Comparison of ENCODE assay signal across 8 cellular contexts in the genomic region with DNA sequence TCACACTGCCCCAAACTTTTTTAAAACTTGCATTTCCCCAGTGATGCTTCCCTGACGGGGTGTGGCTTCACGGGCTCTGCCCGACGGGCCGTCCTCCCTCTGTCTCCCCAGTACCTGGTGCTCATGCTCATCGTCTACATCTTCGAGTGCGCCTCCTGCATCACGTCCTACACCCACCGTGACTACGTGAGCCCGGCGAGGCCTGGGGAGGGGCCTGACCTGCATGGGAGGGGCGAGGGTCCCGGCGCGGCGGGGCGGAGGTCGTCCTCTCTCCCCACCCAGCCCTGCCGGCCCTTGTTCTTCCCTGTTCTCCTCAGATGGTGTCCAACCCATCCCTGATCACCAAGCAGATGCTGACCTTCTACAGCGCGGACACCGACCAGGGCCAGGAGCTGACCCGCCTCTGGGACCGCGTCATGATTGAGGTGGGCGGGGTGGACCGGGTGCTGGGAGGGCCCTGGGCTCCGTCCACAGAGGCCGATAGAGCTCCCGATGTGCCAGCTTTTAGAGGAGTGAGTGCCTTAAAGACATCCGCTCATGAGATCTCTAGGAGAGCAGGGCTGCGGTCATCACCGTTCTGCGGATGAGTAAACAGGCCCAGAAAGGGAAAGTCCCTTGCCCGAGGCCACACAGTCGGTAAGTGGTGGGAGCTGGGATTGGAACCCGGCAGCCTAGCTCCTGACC. TPM values are rescaled to one million over a fixed set of nuclear protein-coding genes. Genes with fewer than 3 reads are reported as not detected.
DNase-seq lines count a peak whose midpoint lies in the region; ATAC-seq and TF ChIP-seq lines count a peak whose summit lies in the region.

No MANE protein-coding gene starts in this region.

- ATAC-seq in left lobe of liver (peak; percentile 68), HG03159 (IDR thresholded peaks at IDR 0.05; ENCODE audit: unreplicated experiment) (no peak)

- no peaks in the 10 kb centered on the region for H3K79me2 ChIP-seq in mammary epithelial cell (ENCODE audit: insufficient read depth, low read length)

- peak overlapping the region; percentile 86 for H3K4me2 ChIP-seq in mammary epithelial cell (ENCODE audit: insufficient read depth, low read depth, low read length)

- CTCF ChIA-PET in mammary epithelial cell (lab: Charles Lee; ENCODE audit: low non-redundant PET), result interaction anchor here (0.7 kb wide), 1 partner anchor 28 kb away, joined by 3 read pairs; no protein-coding TSS in a partner anchor

- no peaks in the 10 kb centered on the region for H3K27me3 ChIP-seq in mammary epithelial cell (ENCODE audit: insufficient read depth, low read length)

- H2AFZ ChIP-seq in mammary epithelial cell (ENCODE audit: low read depth, low read length), result peak overlapping the region; percentile 95

- BruUV-seq in mammary epithelial cell (replicated peaks; lab: Mats Ljungman, UMichigan), result no TSS peak

- no peaks in the 10 kb centered on the region for H4K20me1 ChIP-seq in mammary epithelial cell (ENCODE audit: insufficient read depth, low read length)

- peak overlapping the region; percentile 6 for H3K27ac Mint-ChIP-seq in T-helper 2 cell treated with Interferon-gamma antibody and Interleukin-4, amounts not matched to agents 5 μg/mL and 100 μg/mL, for 36 hours

- no peak overlapping the region for H3K9ac ChIP-seq in mammary epithelial cell (ENCODE audit: insufficient read depth, low read length)

- H3K27me3 Mint-ChIP-seq in T-helper 2 cell treated with Interferon-gamma antibody and Interleukin-4, amounts not matched to agents 5 μg/mL and 100 μg/mL, for 36 hours (ENCODE audit: low read depth), result peaks cover 40% of the 10 kb centered on the region

- 4% methylated on average over 22 of the region's 39 CpGs for WGBS in mammary epithelial cell (ENCODE audit: low coverage, missing lambda C conversion rate)

- H3K27ac ChIP-seq in mammary epithelial cell (ENCODE audit: insufficient read depth, low read depth, low read length), result no peak overlapping the region

- dilution Hi-C loops in mammary epithelial cell (cut with HindIII; ENCODE audit: low sequenced_read_pairs), result loop anchor here (5.0 kb wide), 1 partner anchor 66 kb away; no protein-coding TSS in a partner anchor

- peaks cover 10% of the 10 kb centered on the region for H3K4me1 Mint-ChIP-seq in T-helper 2 cell treated with Interferon-gamma antibody and Interleukin-4, amounts not matched to agents 5 μg/mL and 100 μg/mL, for 36 hours (ENCODE audit: low read depth)

- H3K4me3 Mint-ChIP-seq in T-helper 2 cell treated with Interferon-gamma antibody and Interleukin-4, amounts not matched to agents 5 μg/mL and 100 μg/mL, for 36 hours, result peak overlapping the region; percentile 80

- peak overlapping the region; percentile 29 to 51 (median 48) for H3K4me3 ChIP-seq in mammary epithelial cell (replicated peaks in 1 of 3; ENCODE audit: insufficient read depth in 1 of 3, low read depth in 2 of 3, low read length in 3 of 3)

- H3K36me3 Mint-ChIP-seq in T-helper 2 cell treated with Interferon-gamma antibody and Interleukin-4, amounts not matched to agents 5 μg/mL and 100 μg/mL, for 36 hours (ENCODE audit: low read depth), result no peaks in the 10 kb centered on the region

- no peaks in the 10 kb centered on the region for H3K9me3 ChIP-seq in mammary epithelial cell (replicated peaks; ENCODE audit: insufficient read depth, low read length)

- intact Hi-C loops in mammary epithelial cell (cut with micrococcal nuclease), result no loop called here

- H3K36me3 ChIP-seq in mammary epithelial cell (ENCODE audit: insufficient read depth, low read length), result no peaks in the 10 kb centered on the region

- H3K9me3 Mint-ChIP-seq in T-helper 2 cell treated with Interferon-gamma antibody and Interleukin-4, amounts not matched to agents 5 μg/mL and 100 μg/mL, for 36 hours, result no peaks in the 10 kb centered on the region

- in situ Hi-C loops in mammary epithelial cell (cut with MboI; ENCODE audit: low sequenced_read_pairs in 2 of 2), result no loop called here

- DNase-seq in activated naive CD4-positive, alpha-beta T cell treated with Interleukin-2 at 50 U/mL for 16 hours, result peak; percentile 63
- no peak for DNase-seq in activated naive CD4-positive, alpha-beta T cell (lab: John Stamatoyannopoulos, UW)
- peak; percentile 70 for DNase-seq in T-helper 2 cell treated with Interferon-gamma antibody and Interleukin-4, amounts not matched to agents 5 μg/mL and 100 μg/mL, for 36 hours (ENCODE audit: low spot score)
- DNase-seq in mammary epithelial cell, result peak; percentile 84
- DNase-seq in left lobe of liver (ENCODE audit: low spot score), result no peak
- DNase-seq in stimulated activated CD8-positive, alpha-beta memory T cell treated with anti-CD3 and anti-CD28 coated beads, Interleukin-4, amount 100 ng/mL, for 4 hours (ENCODE audit: low read depth in 2 of 2, low spot score in 1 of 2), result peak; percentile 7 to 12
- DNase-seq in DMS79 treated with DMSO at 0.1 percent for 48 hours (lab: John Stamatoyannopoulos, UW), result no peak

- peaks cover 4% of the 10 kb centered on the region for H3K4me1 ChIP-seq in mammary epithelial cell (ENCODE audit: insufficient read depth, low read length)

- TF ChIP-seq CTCF in mammary epithelial cell (conservative IDR thresholded peaks at IDR 0.05 in 1 of 2, IDR thresholded peaks at IDR 0.05 in 1 of 2; ENCODE audit: extremely low read depth in 1 of 2, insufficient read depth in 1 of 2, low read depth in 1 of 2, low read length in 2 of 2), result no peak

RNA-seq across cellular contexts. Expression of gene UPK1A, which starts 6.9 kb away (rescaled TPM):
- under 1 TPM in 1 of 2 donors, not detected in 1; 0.59 TPM for total RNA-seq in mammary epithelial cell
- polyA plus RNA-seq in mammary epithelial cell, result 0.83 TPM
- polyA minus RNA-seq in mammary epithelial cell, result not detected
- total RNA-seq in left lobe of liver, result not detected

RNA-seq across cellular contexts. Expression of gene COX6B1, which starts 25.1 kb away (rescaled TPM):
- total RNA-seq in mammary epithelial cell (100 to 1,000 TPM; 201 to 275 TPM), left lobe of liver (196 TPM)
- 708 TPM for polyA plus RNA-seq in mammary epithelial cell
- 258 TPM for polyA minus RNA-seq in mammary epithelial cell

RNA-seq across cellular contexts. Expression of gene ZBTB32, which starts 31.1 kb away (rescaled TPM):
- total RNA-seq in mammary epithelial cell (not detected), left lobe of liver (0.10 TPM)
- not detected for polyA plus RNA-seq in mammary epithelial cell
- polyA minus RNA-seq in mammary epithelial cell, result not detected

RNA-seq across cellular contexts. Expression of gene ETV2, which starts 31.7 kb away (rescaled TPM):
- total RNA-seq in mammary epithelial cell, result under 1 TPM in 1 of 2 donors, not detected in 1; 0.99 TPM
- polyA plus RNA-seq in mammary epithelial cell, result 0.37 TPM
- not detected for polyA minus RNA-seq in mammary epithelial cell
- total RNA-seq in left lobe of liver, result 0.48 TPM

RNA-seq across cellular contexts. Expression of gene RBM42, which starts 44.4 kb away (rescaled TPM):
- 10 to 100 TPM; 40.2 to 78.5 TPM for total RNA-seq in mammary epithelial cell
- polyA plus RNA-seq in mammary epithelial cell, result 49.1 TPM
- polyA minus RNA-seq in mammary epithelial cell, result 35.3 TPM
- 30.7 TPM for total RNA-seq in left lobe of liver

Comparison
In these comparisons a context has a peak if more than half of its experiments do, and no peak if none do; other contexts are left out.
1. DNase-seq: peak in activated naive CD4-positive, alpha-beta T cell treated with Interleukin-2 at 50 U/mL for 16 hours (single experiment), T-helper 2 cell treated with Interferon-gamma antibody and Interleukin-4, amounts not matched to agents 5 μg/mL and 100 μg/mL, for 36 hours (single experiment), mammary epithelial cell (single experiment) and stimulated activated CD8-positive, alpha-beta memory T cell treated with anti-CD3 and anti-CD28 coated beads, Interleukin-4, amount 100 ng/mL, for 4 hours (2 of 2); none in activated naive CD4-positive, alpha-beta T cell (0 of 4), left lobe of liver (single experiment) and DMS79 treated with DMSO at 0.1 percent for 48 hours (single experiment).